1 cellular context compared by ENCODE assay signal in genomic region chr13:43058318-43058674, GRCh38.
TF ChIP-seq lines count a peak whose summit lies in the region.

No MANE protein-coding gene starts in this region.

TF ChIP-seq in GM23338, 12 proteins besides CTCF, POLR2A, EP300 and RAD21 (continued from another document):
- no peak for TF ChIP-seq REST (IDR thresholded peaks at IDR 0.05; ENCODE audit: unreplicated experiment)
TF ChIP-seq in GM23338: peak in this region for 0.
